36 cellular contexts compared by ENCODE assay signal in genomic region chr3:123063034-123063433, GRCh38. TPM values are rescaled to one million over a fixed set of nuclear protein-coding genes. Genes with fewer than 3 reads are reported as not detected.
"Had no signal": no experiment of that assay in that cellular context is flagged by ENCODE, and none has a peak within 500 bp of the region (broad histone marks: within the 10 kb centered on the region; RNA-seq: fewer than 3 reads in every experiment).

No MANE protein-coding gene starts in this region.

- FAIRE-seq: endothelial cell of umbilical vein had no signal

- ATAC-seq: activated CD4-positive, alpha-beta T cell treated with anti-CD3 and anti-CD28 coated beads for 36 hours; activated CD8-positive, alpha-beta memory T cell treated with anti-CD3 and anti-CD28 coated beads, Interleukin-2, amount 10 ng/mL, durations not matched to agents 7 days and 5 days; activated CD8-positive, alpha-beta T cell treated with anti-CD3 and anti-CD28 coated beads, Interleukin-2, amount 10 ng/mL, durations not matched to agents 7 days and 5 days; activated naive CD4-positive, alpha-beta T cell treated with anti-CD3 and anti-CD28 coated beads, Interleukin-2, amount 50 U/mL, for 72 hours; gastroesophageal sphincter; heart right ventricle had no signal

- DNase-seq: activated CD4-positive, alpha-beta memory T cell treated with anti-CD3 and anti-CD28 coated beads for 36 hours; activated CD4-positive, alpha-beta T cell treated with anti-CD3 and anti-CD28 coated beads for 36 hours; activated CD4-positive, alpha-beta T cell treated with anti-CD3 and anti-CD28 coated beads, Interleukin-2, amount 10 ng/mL, durations not matched to agents 24 days and 14 days; activated CD4-positive, CD25-positive, alpha-beta regulatory T cell; activated CD4-positive, CD25-positive, alpha-beta regulatory T cell treated with anti-CD3 and anti-CD28 coated beads, Interleukin-2, amount 50 U/mL, for 72 hours; activated CD8-positive, alpha-beta memory T cell treated with anti-CD3 and anti-CD28 coated beads, Interleukin-2, amount 10 ng/mL, durations not matched to agents 7 days and 5 days; activated CD8-positive, alpha-beta memory T cell treated with anti-CD3 and anti-CD28 coated beads, Interleukin-2, amount 50 U/mL, for 4 hours; activated CD8-positive, alpha-beta T cell treated with anti-CD3 and anti-CD28 coated beads, Interleukin-2, amount 10 ng/mL, durations not matched to agents 7 days and 5 days; activated gamma-delta T cell; activated naive CD4-positive, alpha-beta T cell; activated naive CD4-positive, alpha-beta T cell treated with anti-CD3 and anti-CD28 coated beads, Interleukin-2, amount 10 ng/mL, durations not matched to agents 7 days and 5 days; activated naive CD8-positive, alpha-beta T cell treated with anti-CD3 and anti-CD28 coated beads, Interleukin-2, amount 10 ng/mL, durations not matched to agents 7 days and 5 days; activated T-cell treated with anti-CD3 and anti-CD28 coated beads, Interleukin-2, amount 50 U/mL, for 1 hour; activated T-cell treated with anti-CD3 and anti-CD28 coated beads, Interleukin-2, amount 50 U/mL, for 48 hours; central memory CD4-positive, alpha-beta T cell; cerebellar nuclear complex; colonic mucosa; dorsolateral prefrontal cortex; effector memory CD4-positive, alpha-beta T cell; esophagus squamous epithelium; foreskin melanocyte; heart right ventricle; T-helper 2 cell had no signal

- H3K36me3 ChIP-seq: ascending aorta, breast epithelium, cardiac muscle cell, colonic mucosa, esophagus squamous epithelium, gastroesophageal sphincter, heart right ventricle had no signal

- H3K27ac ChIP-seq: ascending aorta, breast epithelium, cardiac muscle cell, colonic mucosa, dorsolateral prefrontal cortex, epithelial cell of prostate, esophagus squamous epithelium, gastroesophageal sphincter, heart right ventricle had no signal

- H3K9me3 ChIP-seq: ascending aorta, breast epithelium, colonic mucosa, esophagus squamous epithelium, gastroesophageal sphincter, heart right ventricle had no signal

- H3K4me1 ChIP-seq: breast epithelium had no signal

- H3K27me3 ChIP-seq: ascending aorta, breast epithelium, colonic mucosa, dorsolateral prefrontal cortex, gastroesophageal sphincter, heart right ventricle had no signal

- H3K4me3 ChIP-seq: ascending aorta, breast epithelium, cardiac muscle cell, colonic mucosa, dorsolateral prefrontal cortex, esophagus squamous epithelium, gastroesophageal sphincter, heart right ventricle had no signal

RNA-seq across cellular contexts. Expression of gene SEMA5B, which starts 35.5 kb away (rescaled TPM):
- total RNA-seq: activated CD4-positive, alpha-beta memory T cell treated with anti-CD3 and anti-CD28 coated beads for 36 hours; activated CD4-positive, alpha-beta T cell treated with anti-CD3 and anti-CD28 coated beads for 36 hours; activated CD4-positive, alpha-beta T cell treated with anti-CD3 and anti-CD28 coated beads, Interleukin-2, amount 10 ng/mL, durations not matched to agents 24 days and 14 days; activated CD8-positive, alpha-beta memory T cell treated with anti-CD3 and anti-CD28 coated beads for 36 hours; activated CD8-positive, alpha-beta memory T cell treated with anti-CD3 and anti-CD28 coated beads, Interleukin-2, amount 10 ng/mL, durations not matched to agents 7 days and 5 days; activated CD8-positive, alpha-beta T cell treated with anti-CD3 and anti-CD28 coated beads, Interleukin-2, amount 10 ng/mL, durations not matched to agents 7 days and 5 days; activated naive CD4-positive, alpha-beta T cell treated with anti-CD3 and anti-CD28 coated beads, Interleukin-2, amount 50 U/mL, for 72 hours; activated T-helper 1 cell treated with anti-CD3 and anti-CD28 coated beads, Interleukin-12 subunit alpha, Interleukin-12 subunit beta, Interleukin-2, Interleukin-4 antibody, amounts not matched to agents 30 ng/mL and 10 ng/mL and 1 ng/mL, durations not matched to agents 14 hours and 24 hours and 36 hours; fibroblast of lung; fibroblast of villous mesenchyme; glomerular endothelial cell; T-helper 1 cell treated with Interleukin-12 subunit alpha and Interleukin-12 subunit beta and Interleukin-4 antibody, amounts not matched to agents 30 ng/mL and 1 ng/mL, for 36 hours had no signal
- polyA plus RNA-seq: endothelial cell of umbilical vein, fibroblast of lung had no signal
